ENCODE assay signal across 12 cellular contexts in the genomic region with DNA sequence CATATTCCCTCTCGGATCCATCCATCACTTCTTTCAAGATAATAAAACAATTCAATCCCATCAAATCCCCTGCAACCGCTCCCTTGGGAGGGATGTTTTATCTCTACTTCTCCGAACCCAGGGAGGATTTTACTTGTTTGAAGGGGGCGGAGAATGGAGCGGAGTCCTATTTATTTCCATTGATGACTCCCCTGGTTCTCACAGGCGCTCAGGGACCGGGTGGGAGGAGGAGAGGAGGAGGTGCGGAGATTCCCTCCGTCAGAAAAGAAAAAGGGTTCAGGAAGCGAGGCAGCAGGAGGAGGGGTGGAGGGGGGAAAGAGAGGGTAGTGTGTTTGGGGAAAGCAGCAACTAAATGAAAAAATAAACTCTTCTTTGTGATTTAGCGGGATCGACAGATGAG. TPM values are rescaled to one million over a fixed set of nuclear protein-coding genes. Genes with fewer than 3 reads are reported as not detected.
A peak's percentile ranks its signal among the peaks of the same experiment; 100 is the strongest.
DNase-seq lines count a peak whose midpoint lies in the region; ATAC-seq and TF ChIP-seq lines count a peak whose summit lies in the region.
"Had no signal": no experiment of that assay in that cellular context is flagged by ENCODE, and none has a peak within 500 bp of the region (broad histone marks: within the 10 kb centered on the region; RNA-seq: fewer than 3 reads in every experiment).

No MANE protein-coding gene starts in this region.

- peaks cover 24% of the 10 kb centered on the region for H3K4me1 Mint-ChIP-seq in activated CD8-positive, alpha-beta T cell treated with anti-CD3 and anti-CD28 coated beads, Interleukin-2, amount 10 ng/mL, durations not matched to agents 7 days and 5 days (ENCODE audit: low read depth)

- DNase-seq in DMS53 (lab: John Stamatoyannopoulos, UW) (peak; percentile 22), DMS53 treated with DMSO at 0.1 percent for 48 hours (lab: John Stamatoyannopoulos, UW; ENCODE audit: unreplicated experiment) (no peak), gastrocnemius medialis (no peak), NCI-H1417 treated with DMSO at 0.1 percent for 48 hours (lab: John Stamatoyannopoulos, UW) (no peak), AML-193 (lab: John Stamatoyannopoulos, UW) (no peak)
- no peak for DNase-seq in activated CD8-positive, alpha-beta T cell treated with anti-CD3 and anti-CD28 coated beads, Interleukin-2, amount 10 ng/mL, durations not matched to agents 7 days and 5 days
- DNase-seq: PC-9 had no signal

- peaks cover 10% of the 10 kb centered on the region for H3K4me1 ChIP-seq in iPS-15b (ENCODE audit: control insufficient read depth, insufficient read depth, low read length)
- H3K4me1 ChIP-seq in gastrocnemius medialis = peaks cover 3 to 12% of the 10 kb centered on the region in 2 donors

- peaks cover 53% of the 10 kb centered on the region for H3K27me3 Mint-ChIP-seq in activated CD8-positive, alpha-beta T cell treated with anti-CD3 and anti-CD28 coated beads, Interleukin-2, amount 10 ng/mL, durations not matched to agents 7 days and 5 days (ENCODE audit: low read depth)

- H3K9me3 ChIP-seq in iPS-15b (ENCODE audit: control insufficient read depth, insufficient read depth, low read length) = no peaks in the 10 kb centered on the region
- H3K9me3 ChIP-seq in gastrocnemius medialis = no peaks in the 10 kb centered on the region
- H3K9me3 ChIP-seq: MG63 had no signal

- H3K9ac ChIP-seq in iPS-15b (ENCODE audit: low read depth, low read length) = no peak overlapping the region

- peak overlapping the region; percentile 76 for H3K4me3 Mint-ChIP-seq in activated CD8-positive, alpha-beta T cell treated with anti-CD3 and anti-CD28 coated beads, Interleukin-2, amount 10 ng/mL, durations not matched to agents 7 days and 5 days
- H3K4me3 Mint-ChIP-seq: memory B cell had no signal

- POLR2A ChIA-PET in activated CD8-positive, alpha-beta T cell treated with anti-CD3 and anti-CD28 coated beads, Interleukin-2, amount 10 ng/mL, durations not matched to agents 7 days and 5 days (lab: Charles Lee) = no interaction called here

- TF ChIP-seq CTCF in gastrocnemius medialis (IDR thresholded peaks at IDR 0.05 in 4 of 5, conservative IDR thresholded peaks at IDR 0.05 in 1 of 5) = no peak

- in situ Hi-C loops in gastrocnemius medialis (cut with MboI; ENCODE audit: low sequenced_read_pairs in 4 of 4) = no loop called here

- H3K4me3 ChIP-seq in iPS-15b (ENCODE audit: low read depth, low read length) (peak overlapping the region; percentile 79), gastrocnemius medialis (peak overlapping the region; percentile 51 to 66 (median 64))
- H3K4me3 ChIP-seq: PC-9 had no signal

- H3K36me3 ChIP-seq in iPS-15b (ENCODE audit: control insufficient read depth, insufficient read depth, low read length) (no peaks in the 10 kb centered on the region), gastrocnemius medialis (no peaks in the 10 kb centered on the region)
- H3K36me3 ChIP-seq: MG63 had no signal

- no peak for TF ChIP-seq POLR2A in gastrocnemius medialis (IDR thresholded peaks at IDR 0.05)

- ATAC-seq in activated CD8-positive, alpha-beta T cell treated with anti-CD3 and anti-CD28 coated beads, Interleukin-2, amount 10 ng/mL, durations not matched to agents 7 days and 5 days = no peak
- ATAC-seq in gastrocnemius medialis (no peak), GM21367 (IDR thresholded peaks at IDR 0.05; ENCODE audit: unreplicated experiment) (no peak)

- H3K27ac ChIP-seq in gastrocnemius medialis = peak overlapping the region; percentile 3 to 75 (median 65)
- H3K27ac ChIP-seq: 22Rv1, PC-9 had no signal

- H3K27me3 ChIP-seq in iPS-15b (ENCODE audit: control insufficient read depth, insufficient read depth, low read length) = peaks cover 58% of the 10 kb centered on the region
- H3K27me3 ChIP-seq in gastrocnemius medialis = peaks cover 11% of the 10 kb centered on the region in 3 donors

- no peaks in the 10 kb centered on the region for H3K36me3 Mint-ChIP-seq in activated CD8-positive, alpha-beta T cell treated with anti-CD3 and anti-CD28 coated beads, Interleukin-2, amount 10 ng/mL, durations not matched to agents 7 days and 5 days (ENCODE audit: low read depth)
- H3K36me3 Mint-ChIP-seq: memory B cell had no signal

- intact Hi-C loops in gastrocnemius medialis (cut with DNase I; ENCODE audit: low total_unique reads) = loop anchor here (10.0 kb wide), 1 partner anchor 145 kb away; the partner anchor contains the start of gene PRDM5

- CTCF ChIA-PET in activated CD8-positive, alpha-beta T cell treated with anti-CD3 and anti-CD28 coated beads, Interleukin-2, amount 10 ng/mL, durations not matched to agents 7 days and 5 days (lab: Charles Lee) = interaction anchor here (1.1 kb wide), 1 partner anchor 16 kb away, joined by 4 read pairs; no protein-coding TSS in a partner anchor

- H3K27ac Mint-ChIP-seq in activated CD8-positive, alpha-beta T cell treated with anti-CD3 and anti-CD28 coated beads, Interleukin-2, amount 10 ng/mL, durations not matched to agents 7 days and 5 days = no peak overlapping the region
- H3K27ac Mint-ChIP-seq: memory B cell had no signal

- no peaks in the 10 kb centered on the region for H3K9me3 Mint-ChIP-seq in activated CD8-positive, alpha-beta T cell treated with anti-CD3 and anti-CD28 coated beads, Interleukin-2, amount 10 ng/mL, durations not matched to agents 7 days and 5 days (ENCODE audit: insufficient read depth)
- H3K9me3 Mint-ChIP-seq: memory B cell had no signal

RNA-seq across cellular contexts. Expression of gene NDNF, which starts 2.1 kb away (rescaled TPM):
- under 1 TPM in 1 of 2 experiments, not detected in 1; 0.08 TPM for total RNA-seq in activated CD8-positive, alpha-beta T cell treated with anti-CD3 and anti-CD28 coated beads, Interleukin-2, amount 10 ng/mL, durations not matched to agents 7 days and 5 days
- total RNA-seq in gastrocnemius medialis = 1 to 10 TPM; 2.6 to 8.1 (median 4.5) TPM
- total RNA-seq: PC-9 had no signal
